In the genomic region with DNA sequence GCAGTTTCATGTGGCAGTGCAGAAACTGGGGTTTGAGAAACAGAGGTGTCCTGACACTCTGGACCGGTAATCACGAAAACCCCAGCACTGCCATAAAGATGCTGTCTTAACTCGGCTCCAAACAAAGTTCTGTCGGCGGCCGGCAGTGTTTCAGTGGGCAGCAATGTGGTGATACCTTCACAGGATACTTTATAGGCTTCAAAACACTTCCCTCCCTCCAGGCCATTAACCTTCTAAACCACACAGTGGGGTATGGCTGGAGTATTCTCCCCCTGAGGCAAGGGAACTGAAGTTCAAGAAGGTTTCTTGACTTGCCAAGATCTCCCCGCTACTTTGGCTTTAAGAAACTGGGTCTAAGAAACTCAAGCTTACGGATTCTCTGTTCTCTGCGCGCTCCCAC, we compare ENCODE assay signal across 11 cellular contexts. TPM values are rescaled to one million over a fixed set of nuclear protein-coding genes. Genes with fewer than 3 reads are reported as not detected.
DNase-seq lines count a peak whose midpoint lies in the region; ATAC-seq and TF ChIP-seq lines count a peak whose summit lies in the region.
"Had no signal": no experiment of that assay in that cellular context is flagged by ENCODE, and none has a peak within 500 bp of the region (broad histone marks: within the 10 kb centered on the region; RNA-seq: fewer than 3 reads in every experiment).

No MANE protein-coding gene starts in this region.

- H2AFZ ChIP-seq in GM23338 (peak overlapping the region; percentile 100; the same call in 1 of the 2 replicates), mammary epithelial cell (ENCODE audit: low read depth, low read length) (no peak overlapping the region)

- H3K79me2 ChIP-seq in GM23338 (replicated peaks; ENCODE audit: insufficient read depth) = no peaks in the 10 kb centered on the region; the same call in 1 of the 2 replicates
- H3K79me2 ChIP-seq in mammary epithelial cell (ENCODE audit: insufficient read depth, low read length) = no peaks in the 10 kb centered on the region

- CTCF ChIA-PET in CD8-positive, alpha-beta memory T cell (lab: Charles Lee) = no interaction called here
- CTCF ChIA-PET in mammary epithelial cell (lab: Charles Lee; ENCODE audit: low non-redundant PET) = no interaction called here

- H3K4me3 Mint-ChIP-seq in CD8-positive, alpha-beta memory T cell = peak overlapping the region in 5 of 7 donors; percentile 12 to 69 (median 24)
- H3K4me3 Mint-ChIP-seq in GM23338 (peak overlapping the region; percentile 88), nephron (peak overlapping the region; percentile 42 to 82 (median 50))

- in situ Hi-C loops in mammary epithelial cell (cut with MboI; ENCODE audit: low sequenced_read_pairs in 2 of 2) = no loop called here

- H3K9me2 ChIP-seq in GM23338 (ENCODE audit: insufficient read depth) = no peaks in the 10 kb centered on the region

- POLR2A ChIA-PET in CD8-positive, alpha-beta memory T cell (lab: Charles Lee) = no interaction called here

- DNase-seq in CD8-positive, alpha-beta memory T cell = no peak
- DNase-seq in GM23338 (ENCODE audit: low spot score) (peak; percentile 32), mammary epithelial cell (no peak), posterior vena cava (ENCODE audit: low spot score) (no peak), DMS53 (lab: John Stamatoyannopoulos, UW) (no peak), kidney glomerular epithelial cell (lab: John Stamatoyannopoulos, UW) (no peak)
- no peak for DNase-seq in activated effector memory CD4-positive, alpha-beta T cell treated with anti-CD3 and anti-CD28 coated beads, Interleukin-2, amount 50 U/mL, for 16 hours
- DNase-seq: COR-L47, MG63 had no signal

- H3K27ac ChIP-seq in CD8-positive, alpha-beta memory T cell (ENCODE audit: low read depth, low read length) = no peak overlapping the region
- H3K27ac ChIP-seq in GM23338 (ENCODE audit: low read depth) (no peak overlapping the region), mammary epithelial cell (ENCODE audit: insufficient read depth, low read depth, low read length) (no peak overlapping the region)

- H3K9me3 Mint-ChIP-seq in CD8-positive, alpha-beta memory T cell = no peaks in the 10 kb centered on the region
- H3K9me3 Mint-ChIP-seq in GM23338 (no peaks in the 10 kb centered on the region), nephron (no peaks in the 10 kb centered on the region)

- H3K9me3 ChIP-seq in CD8-positive, alpha-beta memory T cell (ENCODE audit: low read length) = no peaks in the 10 kb centered on the region
- no peaks in the 10 kb centered on the region for H3K9me3 ChIP-seq in mammary epithelial cell (replicated peaks; ENCODE audit: insufficient read depth, low read length)
- H3K9me3 ChIP-seq: MG63 had no signal

- peaks cover 19 to 31% (median 28%) of the 10 kb centered on the region in 3 donors for H3K4me1 Mint-ChIP-seq in CD8-positive, alpha-beta memory T cell
- peaks cover 12% of the 10 kb centered on the region for H3K4me1 Mint-ChIP-seq in GM23338
- peaks cover 26% of the 10 kb centered on the region for H3K4me1 Mint-ChIP-seq in nephron

- intact Hi-C loops in mammary epithelial cell (cut with micrococcal nuclease) (loop anchor here (5.0 to 10.0 kb wide), 2 partner anchors 71 to 511 kb away; no protein-coding TSS in a partner anchor), posterior vena cava (cut with DNase I) (no loop called here)

- dilution Hi-C loops in mammary epithelial cell (cut with HindIII; ENCODE audit: low sequenced_read_pairs) = no loop called here

- no peaks in the 10 kb centered on the region for H3K36me3 Mint-ChIP-seq in CD8-positive, alpha-beta memory T cell
- H3K36me3 Mint-ChIP-seq in GM23338 (ENCODE audit: low read depth) (no peaks in the 10 kb centered on the region), nephron (ENCODE audit: low read depth) (no peaks in the 10 kb centered on the region)

- H3F3A ChIP-seq in GM23338 (replicated peaks; ENCODE audit: low read depth) = peaks cover 5% of the 10 kb centered on the region; the same call in 1 of the 2 replicates

- whole genome bisulfite sequencing in mammary epithelial cell (ENCODE audit: low coverage, missing lambda C conversion rate) = 39% methylated on average over 10 of the region's 10 CpGs

- peak overlapping the region in 1 of 8 donors; percentile 74 for H3K27ac Mint-ChIP-seq in CD8-positive, alpha-beta memory T cell
- H3K27ac Mint-ChIP-seq in GM23338 = no peak overlapping the region
- H3K27ac Mint-ChIP-seq in nephron = no peak overlapping the region

- TF ChIP-seq CTCF in GM23338 (conservative IDR thresholded peaks at IDR 0.05; ENCODE audit: low read depth in 2 of 2) = no peak
- TF ChIP-seq CTCF in mammary epithelial cell (conservative IDR thresholded peaks at IDR 0.05 in 1 of 2, IDR thresholded peaks at IDR 0.05 in 1 of 2; ENCODE audit: extremely low read depth in 1 of 2, insufficient read depth in 1 of 2, low read depth in 1 of 2, low read length in 2 of 2) = no peak
- no peak for TF ChIP-seq CTCF in nephron (IDR thresholded peaks at IDR 0.05; ENCODE audit: unreplicated experiment in 3 of 3)

- H4K20me1 ChIP-seq in GM23338 (replicated peaks; ENCODE audit: insufficient read depth) (no peaks in the 10 kb centered on the region), mammary epithelial cell (ENCODE audit: insufficient read depth, low read length) (no peaks in the 10 kb centered on the region)

- peaks cover 15% of the 10 kb centered on the region for H3K27me3 ChIP-seq in CD8-positive, alpha-beta memory T cell (ENCODE audit: insufficient read depth, low read length, poor library complexity, severe bottlenecking)
- H3K27me3 ChIP-seq in GM23338 (ENCODE audit: insufficient read depth) (peaks cover 50% of the 10 kb centered on the region), mammary epithelial cell (ENCODE audit: insufficient read depth, low read length) (no peaks in the 10 kb centered on the region)

- peaks cover 15% of the 10 kb centered on the region for H3K4me1 ChIP-seq in CD8-positive, alpha-beta memory T cell (ENCODE audit: insufficient read depth, low read length)
- H3K4me1 ChIP-seq in GM23338 (ENCODE audit: insufficient read depth) (peaks cover 13% of the 10 kb centered on the region), mammary epithelial cell (ENCODE audit: insufficient read depth, low read length) (peaks cover 36% of the 10 kb centered on the region)

- no peak overlapping the region for H3K4me3 ChIP-seq in CD8-positive, alpha-beta memory T cell (ENCODE audit: low read length)
- peak overlapping the region; percentile 85 for H3K4me3 ChIP-seq in GM23338
- H3K4me3 ChIP-seq in mammary epithelial cell (replicated peaks in 1 of 3; ENCODE audit: insufficient read depth in 1 of 3, low read depth in 2 of 3, low read length in 3 of 3) = no peak overlapping the region
- H3K4me3 ChIP-seq: MG63 had no signal

- BruUV-seq in mammary epithelial cell (replicated peaks; lab: Mats Ljungman, UMichigan) = TSS peak; percentile 18

- no peaks in the 10 kb centered on the region for H3K36me3 ChIP-seq in CD8-positive, alpha-beta memory T cell (ENCODE audit: insufficient read depth, low read length)
- H3K36me3 ChIP-seq in GM23338 (ENCODE audit: insufficient read depth) (no peaks in the 10 kb centered on the region), mammary epithelial cell (ENCODE audit: insufficient read depth, low read length) (no peaks in the 10 kb centered on the region)
- H3K36me3 ChIP-seq: MG63 had no signal

- no peak; the same call in 1 of the 3 replicates for ATAC-seq in GM23338

- H3K9ac ChIP-seq in mammary epithelial cell (ENCODE audit: insufficient read depth, low read length) = no peak overlapping the region

- peaks cover 20 to 54% of the 10 kb centered on the region in 2 donors for H3K27me3 Mint-ChIP-seq in CD8-positive, alpha-beta memory T cell
- peaks cover 35% of the 10 kb centered on the region for H3K27me3 Mint-ChIP-seq in GM23338 (ENCODE audit: insufficient read depth, low read depth, poor library complexity)
- H3K27me3 Mint-ChIP-seq in nephron (ENCODE audit: low read depth) = peaks cover 65% of the 10 kb centered on the region

- peak overlapping the region; percentile 98 for H3K4me2 ChIP-seq in GM23338
- H3K4me2 ChIP-seq in mammary epithelial cell (ENCODE audit: insufficient read depth, low read depth, low read length) = peak overlapping the region; percentile 81

TF ChIP-seq in GM23338, 12 proteins besides CTCF, POLR2A, EP300 and RAD21:
- TF ChIP-seq JUNB (IDR thresholded peaks at IDR 0.05; ENCODE audit: unreplicated experiment) (no peak), EZH2 (IDR thresholded peaks at IDR 0.05; ENCODE audit: low read depth, unreplicated experiment) (peak; percentile 11)

RNA-seq across cellular contexts. Expression of gene RUBCNL, which starts 1.1 kb away (rescaled TPM):
- total RNA-seq in CD8-positive, alpha-beta memory T cell = not detected
- polyA plus RNA-seq in CD8-positive, alpha-beta memory T cell = not detected
- total RNA-seq in GM23338 (2014; rRNA removed; shearing (Covaris generic)) = 4.2 and 5.9 TPM in 2 replicates
- 2.9 and 4.2 TPM in 2 replicates for polyA plus RNA-seq in GM23338 (2016; fragmentation: Nextera tagmentation; extraction: Ambion mirVana)
- 10 to 100 TPM in 1 of 2 donors, 1 to 10 TPM in 1; 7.0 to 20.2 TPM for total RNA-seq in mammary epithelial cell
- polyA plus RNA-seq in mammary epithelial cell = 0.48 TPM
- not detected for polyA minus RNA-seq in mammary epithelial cell
- 1 to 10 TPM; 3.6 to 5.3 TPM for total RNA-seq in posterior vena cava
- total RNA-seq: endothelial cell of umbilical vein had no signal
- polyA plus RNA-seq: endothelial cell of umbilical vein had no signal

Comparison
In these comparisons a context has a peak if more than half of its experiments do, and no peak if none do; other contexts are left out.
1. H3K4me3 Mint-ChIP-seq: peak in every context shown above with its lines; median percentile 88 in GM23338; 50 in nephron; 24 in CD8-positive, alpha-beta memory T cell.